In genomic region chr20:62926229-62927127, GRCh38 we compare ENCODE assay signal across 8 cellular contexts. TPM values are rescaled to one million over a fixed set of nuclear protein-coding genes. Genes with fewer than 3 reads are reported as not detected.
A peak's percentile ranks its signal among the peaks of the same experiment; 100 is the strongest.
DNase-seq lines count a peak whose midpoint lies in the region; ATAC-seq and TF ChIP-seq lines count a peak whose summit lies in the region.

Gene DIDO1, minus strand, starts transcription at chr20:62926505.

- ATAC-seq in HG02763 (IDR thresholded peaks at IDR 0.05; ENCODE audit: unreplicated experiment), result peak; percentile 81
- peak; percentile 91 for ATAC-seq in left ventricle myocardium superior

- TF ChIP-seq POLR2A in uterus (IDR thresholded peaks at IDR 0.05), result peak; percentile 48 to 82

- H3K9me3 ChIP-seq in uterus, result no peaks in the 10 kb centered on the region

- H3K4me3 ChIP-seq in GM12875 (ENCODE audit: low read depth, low read length) (peak within 1 kb of the TSS; percentile 82), uterus (peak within 1 kb of the TSS; percentile 71 to 82)

- peaks cover 12 to 33% of the 10 kb centered on the region in 2 donors for H3K4me1 ChIP-seq in uterus

- peak within 1 kb of the TSS; percentile 96 to 97 for H3K27ac ChIP-seq in uterus

- TF ChIP-seq CTCF in GM12875 (IDR thresholded peaks at IDR 0.05; ENCODE audit: borderline replicate concordance, insufficient read depth, low read depth, low read length) (peak; percentile 57), uterus (IDR thresholded peaks at IDR 0.05) (peak; percentile 48 to 91 (median 86))

- intact Hi-C loops in left ventricle myocardium superior (cut with micrococcal nuclease) (no loop called here), uterus (cut with DNase I; ENCODE audit: low total_unique reads) (no loop called here)

- H3K36me3 ChIP-seq in uterus, result no peaks in the 10 kb centered on the region

- H3K27me3 ChIP-seq in uterus, result no peaks in the 10 kb centered on the region

- DNase-seq in NCI-H1417 treated with DMSO at 0.1 percent for 48 hours (lab: John Stamatoyannopoulos, UW), result peak; percentile 74
- DNase-seq in T-helper 1 cell, result peak; percentile 80 to 91 (median 83)
- DNase-seq in amniotic epithelial cell (ENCODE audit: low read depth), result peak; percentile 73
- DNase-seq in left ventricle myocardium superior, result peak; percentile 95
- peak; percentile 45 for DNase-seq in pulmonary artery endothelial cell (ENCODE audit: low read depth, low spot score)
- DNase-seq in uterus, result peak; percentile 78 to 88

RNA-seq across cellular contexts. Expression of gene DIDO1, which starts in this region (rescaled TPM):
- total RNA-seq in left ventricle myocardium superior, result 38.3 TPM
- total RNA-seq in pulmonary artery endothelial cell, result 33.2 and 41.4 TPM in 2 replicates
- total RNA-seq in uterus, result 10 to 100 TPM; 20.9 to 92.8 (median 78.8) TPM

Comparison
In these comparisons a context has a peak if more than half of its experiments do, and no peak if none do; other contexts are left out.
1. Peak in every context shown above with its lines: DNase-seq, ATAC-seq, H3K4me3 ChIP-seq and H3K27ac ChIP-seq.
2. DNase-seq: peak in every context shown above with its lines; median percentile 95 in left ventricle myocardium superior; 83 in T-helper 1 cell; 83 in uterus; 74 in NCI-H1417 treated with DMSO at 0.1 percent for 48 hours; 73 in amniotic epithelial cell; 45 in pulmonary artery endothelial cell.